In genomic region chr16:82633964-82634600, GRCh38 we compare ENCODE assay signal across 9 cellular contexts. TPM values are rescaled to one million over a fixed set of nuclear protein-coding genes. Genes with fewer than 3 reads are reported as not detected.
A peak's percentile ranks its signal among the peaks of the same experiment; 100 is the strongest.
DNase-seq lines count a peak whose midpoint lies in the region; ATAC-seq and TF ChIP-seq lines count a peak whose summit lies in the region.
"Had no signal": no experiment of that assay in that cellular context is flagged by ENCODE, and none has a peak within 500 bp of the region (broad histone marks: within the 10 kb centered on the region; RNA-seq: fewer than 3 reads in every experiment).

No MANE protein-coding gene starts in this region.

- H3K9ac ChIP-seq in skeletal muscle tissue (ENCODE audit: low read depth in 1 of 3, low read length in 3 of 3): peak overlapping the region; percentile 8 to 69 (median 51)

- H3K36me3 ChIP-seq in ascending aorta: no peaks in the 10 kb centered on the region
- H3K36me3 ChIP-seq in left ventricle myocardium inferior: no peaks in the 10 kb centered on the region
- no peaks in the 10 kb centered on the region for H3K36me3 ChIP-seq in skeletal muscle tissue (ENCODE audit: control insufficient read depth in 3 of 3, insufficient read depth in 3 of 3, low read length in 3 of 3)

- H3K4me3 Mint-ChIP-seq in activated CD8-positive, alpha-beta T cell treated with anti-CD3 and anti-CD28 coated beads, Interleukin-2, amount 10 ng/mL, durations not matched to agents 7 days and 5 days: no peak overlapping the region

- CTCF ChIA-PET in activated CD8-positive, alpha-beta T cell treated with anti-CD3 and anti-CD28 coated beads, Interleukin-2, amount 10 ng/mL, durations not matched to agents 7 days and 5 days (lab: Charles Lee): interaction anchor here (1.4 kb wide), 1 partner anchor 19 kb away, joined by 4 read pairs; no protein-coding TSS in a partner anchor

- H3K27me3 Mint-ChIP-seq in activated CD8-positive, alpha-beta T cell treated with anti-CD3 and anti-CD28 coated beads, Interleukin-2, amount 10 ng/mL, durations not matched to agents 7 days and 5 days (ENCODE audit: low read depth): peaks cover 25% of the 10 kb centered on the region

- POLR2A ChIA-PET in activated CD8-positive, alpha-beta T cell treated with anti-CD3 and anti-CD28 coated beads, Interleukin-2, amount 10 ng/mL, durations not matched to agents 7 days and 5 days (lab: Charles Lee): no interaction called here

- intact Hi-C loops in ascending aorta (cut with DNase I): loop anchor here (5.0 kb wide), 1 partner anchor 758 kb away; no protein-coding TSS in a partner anchor
- intact Hi-C loops in left ventricle myocardium inferior (cut with micrococcal nuclease): loop anchor here (5.0 to 10.0 kb wide), 2 partner anchors 63 to 121 kb away; no protein-coding TSS in a partner anchor

- TF ChIP-seq CTCF in ascending aorta (IDR thresholded peaks at IDR 0.05) (no peak), left ventricle myocardium inferior (IDR thresholded peaks at IDR 0.05; ENCODE audit: borderline replicate concordance) (no peak)

- H3K27ac ChIP-seq in ascending aorta (peak overlapping the region; percentile 94 to 97), left ventricle myocardium inferior (replicated peaks) (peak overlapping the region; percentile 95), skeletal muscle tissue (ENCODE audit: low read depth, low read length) (peak overlapping the region; percentile 79)

- ATAC-seq in HG02678 (IDR thresholded peaks at IDR 0.05; ENCODE audit: unreplicated experiment): no peak
- no peak for ATAC-seq in activated CD8-positive, alpha-beta T cell treated with anti-CD3 and anti-CD28 coated beads, Interleukin-2, amount 10 ng/mL, durations not matched to agents 7 days and 5 days

- H3K27ac Mint-ChIP-seq in activated CD8-positive, alpha-beta T cell treated with anti-CD3 and anti-CD28 coated beads, Interleukin-2, amount 10 ng/mL, durations not matched to agents 7 days and 5 days: no peak overlapping the region

- H3K9me3 Mint-ChIP-seq in activated CD8-positive, alpha-beta T cell treated with anti-CD3 and anti-CD28 coated beads, Interleukin-2, amount 10 ng/mL, durations not matched to agents 7 days and 5 days (ENCODE audit: insufficient read depth): no peaks in the 10 kb centered on the region

- no peaks in the 10 kb centered on the region for H3K36me3 Mint-ChIP-seq in activated CD8-positive, alpha-beta T cell treated with anti-CD3 and anti-CD28 coated beads, Interleukin-2, amount 10 ng/mL, durations not matched to agents 7 days and 5 days (ENCODE audit: low read depth)

- peak overlapping the region in 1 of 2 donors; percentile 22 for H3K4me3 ChIP-seq in ascending aorta
- H3K4me3 ChIP-seq in left ventricle myocardium inferior: no peak overlapping the region
- H3K4me3 ChIP-seq in skeletal muscle tissue (ENCODE audit: low read length in 3 of 3): peak overlapping the region; percentile 17 to 60 (median 38)

- no peaks in the 10 kb centered on the region for H3K9me3 ChIP-seq in ascending aorta
- H3K9me3 ChIP-seq in left ventricle myocardium inferior (replicated peaks): no peaks in the 10 kb centered on the region
- no peaks in the 10 kb centered on the region for H3K9me3 ChIP-seq in skeletal muscle tissue (ENCODE audit: control insufficient read depth in 3 of 3, low read length in 3 of 3)

- DNase-seq in HPDE6-E6E7 (ENCODE audit: extremely low spot score) (peak; percentile 83), ascending aorta (ENCODE audit: low spot score in 2 of 2) (peak in 1 of 2 donors; percentile 77), left ventricle myocardium inferior (no peak), NCI-H510A (lab: John Stamatoyannopoulos, UW) (no peak), Kasumi-1 (lab: John Stamatoyannopoulos, UW) (no peak)
- DNase-seq in activated CD8-positive, alpha-beta T cell treated with anti-CD3 and anti-CD28 coated beads, Interleukin-2, amount 10 ng/mL, durations not matched to agents 7 days and 5 days: no peak
- DNase-seq: activated CD4-positive, alpha-beta T cell treated with anti-CD3 and anti-CD28 coated beads for 4 hours had no signal

- peaks cover 24% of the 10 kb centered on the region for H3K4me1 Mint-ChIP-seq in activated CD8-positive, alpha-beta T cell treated with anti-CD3 and anti-CD28 coated beads, Interleukin-2, amount 10 ng/mL, durations not matched to agents 7 days and 5 days (ENCODE audit: low read depth)

- no peaks in the 10 kb centered on the region for H3K27me3 ChIP-seq in ascending aorta
- H3K27me3 ChIP-seq in left ventricle myocardium inferior (ENCODE audit: low read depth): no peaks in the 10 kb centered on the region
- no peaks in the 10 kb centered on the region for H3K27me3 ChIP-seq in skeletal muscle tissue (ENCODE audit: control insufficient read depth in 3 of 3, insufficient read depth in 3 of 3, low read length in 3 of 3)

- peaks cover 9 to 45% of the 10 kb centered on the region in 2 donors for H3K4me1 ChIP-seq in ascending aorta
- peaks cover 97% of the 10 kb centered on the region for H3K4me1 ChIP-seq in left ventricle myocardium inferior
- H3K4me1 ChIP-seq in skeletal muscle tissue (ENCODE audit: control insufficient read depth in 3 of 3, insufficient read depth in 3 of 3, low read length in 3 of 3): peaks cover 51 to 97% (median 70%) of the 10 kb centered on the region in 3 donors

RNA-seq across cellular contexts. Expression of gene CDH13, which starts 7.3 kb away (rescaled TPM):
- total RNA-seq in ascending aorta: 160 TPM
- 161 TPM for total RNA-seq in left ventricle myocardium inferior
- total RNA-seq in skeletal muscle tissue: 20.9 TPM
- not detected for total RNA-seq in activated CD8-positive, alpha-beta T cell treated with anti-CD3 and anti-CD28 coated beads, Interleukin-2, amount 10 ng/mL, durations not matched to agents 7 days and 5 days

Comparison
In these comparisons a context has a peak if more than half of its experiments do, and no peak if none do; other contexts are left out.
1. RNA of gene CDH13, which starts 7.3 kb away (total RNA-seq): 161 TPM in left ventricle myocardium inferior (single experiment), 160 TPM in ascending aorta (single experiment) and 20.9 TPM in skeletal muscle tissue (single experiment); not detected in activated CD8-positive, alpha-beta T cell treated with anti-CD3 and anti-CD28 coated beads, Interleukin-2, amount 10 ng/mL, durations not matched to agents 7 days and 5 days; every median in the first group is over 10 times any median in the second.
2. Peak in every context shown above with its lines, with median percentiles within 50 percentile points of each other: H3K27ac ChIP-seq.